ENCODE assay signal across 1 cellular context in genomic region chr1:201714542-201715276, GRCh38.
TF ChIP-seq lines count a peak whose summit lies in the region.

No MANE protein-coding gene starts in this region.

TF ChIP-seq in SK-N-SH, 30 proteins besides CTCF, POLR2A, EP300 and RAD21 (continued from another document):
- TF ChIP-seq NRF1 (IDR thresholded peaks at IDR 0.05; ENCODE audit: low read depth, low read length) (no peak), USF1 (IDR thresholded peaks at IDR 0.05; ENCODE audit: borderline replicate concordance, low read depth) (0 out of 2 replicates have a peak, but pooled peaks have one; percentile 6), TEAD4 (IDR thresholded peaks at IDR 0.05; ENCODE audit: borderline replicate concordance, insufficient read depth) (peak; percentile 90)
